ENCODE assay signal across 22 cellular contexts in the genomic region with DNA sequence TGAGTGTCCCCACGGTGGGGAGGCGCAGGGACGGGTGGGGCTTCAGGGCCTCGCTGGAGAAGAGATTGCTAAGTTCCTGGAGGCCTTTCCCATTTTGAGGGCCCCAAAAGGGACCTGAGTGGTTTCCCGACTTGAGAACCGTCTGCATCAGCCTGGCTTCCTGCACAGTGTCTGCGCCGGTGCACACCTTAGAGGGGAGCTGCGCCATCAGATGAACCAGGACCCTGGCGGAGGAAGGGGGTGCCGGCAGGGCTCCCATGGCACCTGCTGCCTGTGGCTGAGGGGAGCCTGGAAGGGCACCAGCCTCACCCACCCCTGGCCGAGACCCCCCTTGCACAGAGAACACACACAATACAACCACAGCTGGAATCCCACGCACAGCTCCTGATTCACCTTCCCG.
DNase-seq lines count a peak whose midpoint lies in the region; ATAC-seq, FAIRE-seq and TF ChIP-seq lines count a peak whose summit lies in the region.
"Had no signal": no experiment of that assay in that cellular context is flagged by ENCODE, and none has a peak within 500 bp of the region (broad histone marks: within the 10 kb centered on the region; RNA-seq: fewer than 3 reads in every experiment).

No MANE protein-coding gene starts in this region.

- H3K79me2 ChIP-seq in astrocyte (ENCODE audit: insufficient read depth, low read length) = no peaks in the 10 kb centered on the region

- H4K8ac ChIP-seq in neuronal stem cell (ENCODE audit: low read depth, low read length) = no peak overlapping the region

- H3K36me3 Mint-ChIP-seq in astrocyte (ENCODE audit: low read depth, unreplicated experiment) = no peaks in the 10 kb centered on the region
- H3K36me3 Mint-ChIP-seq in endodermal cell (ENCODE audit: low read depth) = no peaks in the 10 kb centered on the region
- H3K36me3 Mint-ChIP-seq: CD4-positive, CD25-positive, alpha-beta regulatory T cell; CD8-positive, alpha-beta memory T cell; IgD-negative memory B cell had no signal

- H2AFZ ChIP-seq in astrocyte (ENCODE audit: low read depth, low read length) (no peak overlapping the region), neuronal stem cell (ENCODE audit: low read length) (no peak overlapping the region)

- H3K4me1 ChIP-seq in astrocyte (ENCODE audit: insufficient read depth, low read length) (no peaks in the 10 kb centered on the region), endodermal cell (ENCODE audit: control insufficient read depth, insufficient read depth, low read length) (no peaks in the 10 kb centered on the region), neuronal stem cell (ENCODE audit: control insufficient read depth in 2 of 2, insufficient read depth in 1 of 2, low read depth in 1 of 2, low read length in 2 of 2) (no peaks in the 10 kb centered on the region), tibial nerve (no peaks in the 10 kb centered on the region)
- H3K4me1 ChIP-seq: BE2C, Caco-2 had no signal

- H3K4me3 Mint-ChIP-seq in astrocyte (ENCODE audit: unreplicated experiment) (no peak overlapping the region), endodermal cell (no peak overlapping the region)
- H3K4me3 Mint-ChIP-seq: CD4-positive, CD25-positive, alpha-beta regulatory T cell; CD8-positive, alpha-beta memory T cell; HFFc6 had no signal

- no peaks in the 10 kb centered on the region for H3K27me3 ChIP-seq in astrocyte (ENCODE audit: insufficient read depth, low read length)
- no peaks in the 10 kb centered on the region for H3K27me3 ChIP-seq in endodermal cell (ENCODE audit: control insufficient read depth, insufficient read depth, low read length, poor library complexity, severe bottlenecking)
- no peaks in the 10 kb centered on the region for H3K27me3 ChIP-seq in neuronal stem cell (ENCODE audit: control insufficient read depth in 3 of 3, insufficient read depth in 3 of 3, low read depth in 1 of 3, low read length in 3 of 3)
- H3K27me3 ChIP-seq in tibial nerve = no peaks in the 10 kb centered on the region
- H3K27me3 ChIP-seq: BE2C had no signal

- H3K9me3 ChIP-seq in astrocyte (ENCODE audit: insufficient read depth, low read depth, low read length) (no peaks in the 10 kb centered on the region), endodermal cell (ENCODE audit: control insufficient read depth, low read length) (no peaks in the 10 kb centered on the region), neuronal stem cell (replicated peaks in 1 of 2; ENCODE audit: control insufficient read depth in 2 of 2, insufficient read depth in 1 of 2, low read depth in 1 of 2, low read length in 2 of 2) (no peaks in the 10 kb centered on the region), tibial nerve (peaks cover 0 to 9% (median 0%) of the 10 kb centered on the region in 4 donors)
- H3K9me3 ChIP-seq: BE2C, Caco-2 had no signal

- H2BK15ac ChIP-seq in neuronal stem cell (ENCODE audit: low read length) = no peak overlapping the region

- H3K9ac ChIP-seq in astrocyte (ENCODE audit: low read length) (no peak overlapping the region), endodermal cell (ENCODE audit: extremely low read depth, low read length, poor library complexity, severe bottlenecking) (no peak overlapping the region), neuronal stem cell (ENCODE audit: low read depth, low read length, poor library complexity) (no peak overlapping the region)

- no peak overlapping the region for H2BK12ac ChIP-seq in neuronal stem cell (ENCODE audit: low read length)

- H4K91ac ChIP-seq in neuronal stem cell (ENCODE audit: low read depth, low read length, poor library complexity) = no peak overlapping the region

- FAIRE-seq in astrocyte (lab: Jason Lieb, UNC) = no peak
- FAIRE-seq: A204.1, D721Med, G401.6, GM12891, GM19239, HepG2 had no signal

- H4K20me1 ChIP-seq in astrocyte (ENCODE audit: insufficient read depth, low read length) = no peaks in the 10 kb centered on the region

- H3K27ac ChIP-seq in astrocyte (ENCODE audit: low read depth, low read length) = no peak overlapping the region
- no peak overlapping the region for H3K27ac ChIP-seq in endodermal cell (ENCODE audit: low read depth, low read length)
- no peak overlapping the region for H3K27ac ChIP-seq in neuronal stem cell (replicated peaks; ENCODE audit: low read length)
- no peak overlapping the region for H3K27ac ChIP-seq in tibial nerve

- H3K79me1 ChIP-seq in neuronal stem cell (ENCODE audit: low read depth, low read length) = no peaks in the 10 kb centered on the region

- WGBS in endodermal cell (ENCODE audit: insufficient coverage in 1 of 2, insufficient read length in 1 of 2), 2 experiments = 89 to 93% methylated on average over 13 to 14 of the region's 14 CpGs
- WGBS in neuronal stem cell (ENCODE audit: extremely low coverage in 2 of 2, insufficient read length in 2 of 2, insufficient replicate concordance in 1 of 2), 2 donors = no CpG with 5 or more reads among the region's 14 CpGs
- 87 to 90% methylated on average over 13 to 14 of the region's 14 CpGs for WGBS in tibial nerve, 2 donors

- peaks cover 2% of the 10 kb centered on the region for H3K9me3 Mint-ChIP-seq in astrocyte (ENCODE audit: unreplicated experiment)
- H3K9me3 Mint-ChIP-seq in endodermal cell = peaks cover 3% of the 10 kb centered on the region

- no peak for TF ChIP-seq EP300 in tibial nerve (IDR thresholded peaks at IDR 0.05)

- no peak for TF ChIP-seq POLR2A in tibial nerve (IDR thresholded peaks at IDR 0.05)

- no peak overlapping the region for H3K23ac ChIP-seq in neuronal stem cell (ENCODE audit: low read depth, low read length, poor library complexity)

- H3K4me3 ChIP-seq in astrocyte (ENCODE audit: insufficient read depth, low read depth, low read length) = no peak overlapping the region
- H3K4me3 ChIP-seq in endodermal cell (ENCODE audit: low read length) = no peak overlapping the region
- no peak overlapping the region for H3K4me3 ChIP-seq in neuronal stem cell (ENCODE audit: low read length in 2 of 2)
- no peak overlapping the region for H3K4me3 ChIP-seq in tibial nerve

- no peak overlapping the region for H2BK120ac ChIP-seq in neuronal stem cell (ENCODE audit: low read depth, low read length)

- no peak overlapping the region for H3K4ac ChIP-seq in neuronal stem cell (ENCODE audit: low read length)

- H3K4me1 Mint-ChIP-seq in astrocyte (ENCODE audit: low read depth, unreplicated experiment) (no peaks in the 10 kb centered on the region), endodermal cell (no peaks in the 10 kb centered on the region)
- H3K4me1 Mint-ChIP-seq: CD4-positive, CD25-positive, alpha-beta regulatory T cell; CD8-positive, alpha-beta memory T cell; IgD-negative memory B cell had no signal

- H3K27ac Mint-ChIP-seq in astrocyte (ENCODE audit: unreplicated experiment) (peak overlapping the region; percentile 41), endodermal cell (no peak overlapping the region)
- H3K27ac Mint-ChIP-seq: CD4-positive, CD25-positive, alpha-beta regulatory T cell; CD8-positive, alpha-beta memory T cell; HFFc6 had no signal

- no peak overlapping the region for H3K14ac ChIP-seq in neuronal stem cell (ENCODE audit: low read length)

- peaks cover 41% of the 10 kb centered on the region for H3K27me3 Mint-ChIP-seq in astrocyte (ENCODE audit: low read depth, unreplicated experiment)
- peaks cover 3% of the 10 kb centered on the region for H3K27me3 Mint-ChIP-seq in endodermal cell (ENCODE audit: insufficient read depth)
- H3K27me3 Mint-ChIP-seq: CD4-positive, CD25-positive, alpha-beta regulatory T cell had no signal

- H3K4me2 ChIP-seq in astrocyte (ENCODE audit: low read length) (no peak overlapping the region), neuronal stem cell (ENCODE audit: insufficient read depth, low read length, poor library complexity, severe bottlenecking) (no peak overlapping the region)

- TF ChIP-seq CTCF in astrocyte (IDR thresholded peaks at IDR 0.05; ENCODE audit: insufficient read depth, low read depth, low read length) (no peak), endodermal cell (conservative IDR thresholded peaks at IDR 0.05) (no peak), tibial nerve (IDR thresholded peaks at IDR 0.05) (no peak)

- no peak for ATAC-seq in HG02798 (IDR thresholded peaks at IDR 0.05; ENCODE audit: poor library complexity, unreplicated experiment)
- ATAC-seq: HCT116, HepG2 had no signal

- H2AK5ac ChIP-seq in neuronal stem cell (ENCODE audit: low read depth, low read length) = peak overlapping the region; percentile 47

- no peaks in the 10 kb centered on the region for H3K36me3 ChIP-seq in astrocyte (ENCODE audit: insufficient read depth, low read length)
- no peaks in the 10 kb centered on the region for H3K36me3 ChIP-seq in endodermal cell (ENCODE audit: control insufficient read depth, insufficient read depth, low read length)
- no peaks in the 10 kb centered on the region for H3K36me3 ChIP-seq in neuronal stem cell (replicated peaks in 1 of 2; ENCODE audit: control insufficient read depth in 2 of 2, insufficient read depth in 2 of 2, low read length in 2 of 2)
- H3K36me3 ChIP-seq in tibial nerve = no peaks in the 10 kb centered on the region
- H3K36me3 ChIP-seq: BE2C had no signal

- H3K18ac ChIP-seq in neuronal stem cell (ENCODE audit: low read length) = peak overlapping the region; percentile 21

- peak; percentile 42 for DNase-seq in activated effector memory CD4-positive, alpha-beta T cell treated with anti-CD3 and anti-CD28 coated beads, Interleukin-2, amount 50 U/mL, for 16 hours
- no peak for DNase-seq in activated effector memory CD4-positive, alpha-beta T cell treated with Interleukin-2 at 50 U/mL for 16 hours
- DNase-seq in astrocyte (ENCODE audit: low read depth) = no peak
- peak; percentile 21 for DNase-seq in endodermal cell
- no peak for DNase-seq in neuronal stem cell (ENCODE audit: low spot score)
- DNase-seq in tibial nerve (ENCODE audit: low spot score in 2 of 2) = no peak
- DNase-seq: ACHN; BE2C; C1 segment of cervical spinal cord; Caco-2; CD4-positive, CD25-positive, alpha-beta regulatory T cell; CD8-positive, alpha-beta memory T cell; HFFc6 had no signal

- no peak overlapping the region for H2BK5ac ChIP-seq in neuronal stem cell (ENCODE audit: low read length)

Comparison
In these comparisons a context has a peak if more than half of its experiments do, and no peak if none do; other contexts are left out.
1. DNase-seq: peak in activated effector memory CD4-positive, alpha-beta T cell treated with anti-CD3 and anti-CD28 coated beads, Interleukin-2, amount 50 U/mL, for 16 hours (single experiment) and endodermal cell (single experiment); none in activated effector memory CD4-positive, alpha-beta T cell treated with Interleukin-2 at 50 U/mL for 16 hours (single experiment), astrocyte (single experiment), neuronal stem cell (single experiment) and tibial nerve (0 of 2).